ENCODE assay signal across 8 cellular contexts in the genomic region with DNA sequence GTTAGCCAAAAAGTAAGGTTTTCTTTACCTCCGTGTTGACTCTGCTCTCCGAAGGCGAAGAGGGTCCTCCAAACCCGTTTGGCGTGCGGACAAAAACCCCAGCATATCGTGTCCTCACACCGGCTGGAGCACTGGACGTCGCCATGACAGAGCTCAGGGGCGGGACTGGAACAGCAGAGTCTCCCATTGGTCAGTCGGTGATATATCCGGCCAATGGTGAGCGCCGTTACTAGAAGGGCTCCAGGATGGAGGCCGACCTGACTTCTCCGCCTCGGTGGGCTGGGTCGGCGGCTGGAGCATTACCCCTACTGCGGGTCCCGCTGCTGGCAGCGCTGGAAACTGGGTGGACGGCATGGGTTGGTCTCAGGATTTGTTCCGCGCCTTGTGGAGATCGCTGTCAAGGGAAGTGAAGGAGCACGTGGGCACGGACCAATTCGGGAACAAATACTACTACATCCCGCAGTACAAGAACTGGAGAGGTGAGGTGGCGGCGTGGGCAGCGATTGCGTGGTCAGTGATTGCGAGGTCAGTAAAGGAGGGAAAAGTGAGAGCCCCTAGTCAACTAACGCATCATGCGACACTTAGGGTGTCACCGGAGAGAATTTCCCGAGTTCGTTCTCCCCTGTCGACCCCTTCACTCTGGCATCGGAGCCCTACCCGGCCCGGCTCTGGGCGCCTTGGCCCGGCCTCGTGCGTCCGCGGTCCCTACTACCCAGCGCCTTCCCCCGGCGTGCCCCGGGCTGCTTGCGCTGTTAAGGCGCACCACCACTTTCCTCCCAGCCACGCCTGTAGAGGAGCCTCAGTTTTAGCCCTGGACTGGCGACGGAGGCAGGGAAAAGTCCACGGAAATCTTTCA. TPM values are rescaled to one million over a fixed set of nuclear protein-coding genes. Genes with fewer than 3 reads are reported as not detected.
DNase-seq lines count a peak whose midpoint lies in the region; ATAC-seq and TF ChIP-seq lines count a peak whose summit lies in the region.

ERCC8 (minus strand) TSS at position 167 of the 856 bp plus-strand sequence; CDS start at position 105, 62 bp downstream.
NDUFAF2 (plus strand) TSS at position 302 of the 856 bp plus-strand sequence; CDS start at position 353, 51 bp downstream.

- POLR2A ChIA-PET in T-cell (lab: Charles Lee), result interaction anchor here in 1 of 2 donors (0.6 to 1.2 kb wide), 2 partner anchors 10 to 386 kb away, joined by 3 to 5 read pairs; no protein-coding TSS in a partner anchor

- H3K4me3 Mint-ChIP-seq in T-cell, result no peak within 1 kb of the TSS
- no peak within 1 kb of the TSS for H3K4me3 Mint-ChIP-seq in progenitor cell of endocrine pancreas (ENCODE audit: low read depth)

- H3K36me3 Mint-ChIP-seq in T-cell (no peaks in the 10 kb centered on the region), progenitor cell of endocrine pancreas (ENCODE audit: insufficient read depth) (peaks cover 2% of the 10 kb centered on the region)

- H3K9me3 Mint-ChIP-seq in T-cell, result no peaks in the 10 kb centered on the region
- peaks cover 4% of the 10 kb centered on the region for H3K9me3 Mint-ChIP-seq in progenitor cell of endocrine pancreas (ENCODE audit: low read depth)

- CTCF ChIA-PET in T-cell (lab: Charles Lee), result interaction anchor here (0.7 to 2.0 kb wide), 4 partner anchors 14 to 245 kb away, joined by 6 to 14 read pairs (median 10); partner anchors contain the start of gene DEPDC1B (in 1 of the 2)

- intact Hi-C loops in left ventricle myocardium superior (cut with micrococcal nuclease), result loop anchor here (5.0 kb wide), 1 partner anchor 982 kb away; no protein-coding TSS in a partner anchor

- H3K4me1 Mint-ChIP-seq in T-cell, result peaks cover 26 to 34% (median 33%) of the 10 kb centered on the region in 3 donors
- H3K4me1 Mint-ChIP-seq in progenitor cell of endocrine pancreas (ENCODE audit: low read depth), result peaks cover 7% of the 10 kb centered on the region

- TF ChIP-seq CTCF in GM13977 (IDR thresholded peaks at IDR 0.05; ENCODE audit: extremely low read depth, insufficient read depth, missing control alignments), result no peak
- TF ChIP-seq CTCF in progenitor cell of endocrine pancreas (IDR thresholded peaks at IDR 0.05; ENCODE audit: unreplicated experiment), result no peak

- ATAC-seq in HG02870 (IDR thresholded peaks at IDR 0.05; ENCODE audit: unreplicated experiment) (peak; percentile 99), T-cell (replicated peaks in 1 of 4) (peak; percentile 97 to 98 (median 98)), left ventricle myocardium superior (peak; percentile 100)

- DNase-seq in GM13977 (ENCODE audit: low spot score) (peak; percentile 94), NCI-H146 (lab: John Stamatoyannopoulos, UW) (peak; percentile 94), T-cell (peak; percentile 73 to 92 (median 84)), amniotic stem cell (lab: John Stamatoyannopoulos, UW) (peak; percentile 79), left ventricle myocardium superior (peak; percentile 92), progenitor cell of endocrine pancreas (ENCODE audit: low spot score, unreplicated experiment) (peak; percentile 81), ureter (ENCODE audit: low spot score) (peak; percentile 92)

- H3K27ac Mint-ChIP-seq in T-cell (peak within 1 kb of the TSS in 1 of 2 donors; percentile 59), progenitor cell of endocrine pancreas (peak within 1 kb of the TSS; percentile 76)

- in situ Hi-C loops in GM13977 (cut with MboI; ENCODE audit: low pct_unique_long_range_greater_than_20kb, low sequenced_read_pairs, unreplicated experiment), result no loop called here

- H3K27me3 Mint-ChIP-seq in T-cell, result no peaks in the 10 kb centered on the region
- H3K27me3 Mint-ChIP-seq in progenitor cell of endocrine pancreas, result no peaks in the 10 kb centered on the region

RNA-seq across cellular contexts. Expression of gene ERCC8, which starts in this region (rescaled TPM):
- total RNA-seq in T-cell (10 to 100 TPM in 1 of 5 donors, 1 to 10 TPM in 4; 6.8 to 10.1 (median 7.3) TPM), left ventricle myocardium superior (5.2 TPM), progenitor cell of endocrine pancreas (18.2 and 20.0 TPM in 2 replicates), ureter (12.2 TPM)

RNA-seq across cellular contexts. Expression of gene NDUFAF2, which starts in this region (rescaled TPM):
- total RNA-seq in T-cell (10 to 100 TPM; 10.8 to 18.4 (median 18.0) TPM), left ventricle myocardium superior (36.1 TPM), progenitor cell of endocrine pancreas (21.2 and 24.9 TPM in 2 replicates), ureter (24.9 TPM)

Comparison
In these comparisons a context has a peak if more than half of its experiments do, and no peak if none do; other contexts are left out.
1. Peak in every context shown above with its lines: DNase-seq and ATAC-seq.